In the genomic region with DNA sequence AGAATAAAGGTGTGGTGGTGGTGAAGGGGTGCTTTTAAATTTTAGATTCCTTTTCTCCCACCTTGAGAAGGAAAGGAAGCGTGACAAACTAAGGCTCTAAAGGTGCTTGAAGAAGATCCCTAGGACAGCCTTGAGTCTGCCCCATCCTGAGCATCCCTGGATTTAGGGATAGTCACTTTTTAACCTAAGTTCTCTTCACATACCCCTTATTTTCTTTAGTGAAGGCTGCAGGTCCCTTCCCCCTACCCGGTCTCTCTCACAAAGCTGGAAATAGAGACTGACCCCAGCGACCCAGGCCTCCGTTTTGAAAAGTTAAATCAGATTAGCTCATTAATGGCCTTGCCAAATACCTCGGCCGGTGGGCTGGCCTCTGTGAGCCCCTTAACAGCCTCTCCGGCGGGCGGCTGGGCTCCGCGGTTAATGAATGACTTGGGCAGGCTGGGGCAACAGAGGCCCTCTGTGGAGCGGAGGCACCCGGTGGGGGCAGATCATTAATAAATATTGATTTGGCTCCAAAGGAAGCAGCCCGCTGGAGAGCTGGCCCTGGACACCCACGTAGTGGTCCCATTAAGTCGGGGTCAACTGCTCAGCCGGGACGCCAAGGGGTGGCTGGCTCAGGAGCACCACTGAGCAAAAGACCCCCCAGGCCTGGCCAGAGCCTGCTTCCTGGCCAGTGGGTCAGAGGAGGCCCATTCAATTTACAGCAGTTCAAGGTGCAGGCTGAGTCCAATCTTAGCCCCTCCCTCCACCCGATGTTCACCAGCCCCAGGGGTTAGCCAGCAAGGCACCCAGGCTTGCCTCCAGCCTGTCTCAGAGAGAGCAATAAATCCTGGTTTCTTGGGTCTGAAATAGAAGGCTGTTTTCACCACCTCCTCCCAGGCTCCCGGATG, we compare ENCODE assay signal across 1 cellular context.
TF ChIP-seq lines count a peak whose summit lies in the region.

No MANE protein-coding gene starts in this region.

TF ChIP-seq in HepG2, 621 proteins besides CTCF, POLR2A, EP300 and RAD21 (continued from another document and continues in another):
- TF ChIP-seq, protein P1, sequence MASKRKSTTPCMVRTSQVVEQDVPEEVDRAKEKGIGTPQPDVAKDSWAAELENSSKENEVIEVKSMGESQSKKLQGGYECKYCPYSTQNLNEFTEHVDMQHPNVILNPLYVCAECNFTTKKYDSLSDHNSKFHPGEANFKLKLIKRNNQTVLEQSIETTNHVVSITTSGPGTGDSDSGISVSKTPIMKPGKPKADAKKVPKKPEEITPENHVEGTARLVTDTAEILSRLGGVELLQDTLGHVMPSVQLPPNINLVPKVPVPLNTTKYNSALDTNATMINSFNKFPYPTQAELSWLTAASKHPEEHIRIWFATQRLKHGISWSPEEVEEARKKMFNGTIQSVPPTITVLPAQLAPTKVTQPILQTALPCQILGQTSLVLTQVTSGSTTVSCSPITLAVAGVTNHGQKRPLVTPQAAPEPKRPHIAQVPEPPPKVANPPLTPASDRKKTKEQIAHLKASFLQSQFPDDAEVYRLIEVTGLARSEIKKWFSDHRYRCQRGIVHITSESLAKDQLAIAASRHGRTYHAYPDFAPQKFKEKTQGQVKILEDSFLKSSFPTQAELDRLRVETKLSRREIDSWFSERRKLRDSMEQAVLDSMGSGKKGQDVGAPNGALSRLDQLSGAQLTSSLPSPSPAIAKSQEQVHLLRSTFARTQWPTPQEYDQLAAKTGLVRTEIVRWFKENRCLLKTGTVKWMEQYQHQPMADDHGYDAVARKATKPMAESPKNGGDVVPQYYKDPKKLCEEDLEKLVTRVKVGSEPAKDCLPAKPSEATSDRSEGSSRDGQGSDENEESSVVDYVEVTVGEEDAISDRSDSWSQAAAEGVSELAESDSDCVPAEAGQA (IDR thresholded peaks at IDR 0.05; ENCODE audit: low read depth): no peak
- TF ChIP-seq, protein P1 (CRISPR knock-in tag; IDR thresholded peaks at IDR 0.05; ENCODE audit: borderline replicate concordance): peak; percentile 63; the same call in 1 of the 2 replicates
- peak; percentile 98 for TF ChIP-seq ASH2L (IDR thresholded peaks at IDR 0.05; ENCODE audit: insufficient read length, low read depth, low read length)
- TF ChIP-seq, protein P2, sequence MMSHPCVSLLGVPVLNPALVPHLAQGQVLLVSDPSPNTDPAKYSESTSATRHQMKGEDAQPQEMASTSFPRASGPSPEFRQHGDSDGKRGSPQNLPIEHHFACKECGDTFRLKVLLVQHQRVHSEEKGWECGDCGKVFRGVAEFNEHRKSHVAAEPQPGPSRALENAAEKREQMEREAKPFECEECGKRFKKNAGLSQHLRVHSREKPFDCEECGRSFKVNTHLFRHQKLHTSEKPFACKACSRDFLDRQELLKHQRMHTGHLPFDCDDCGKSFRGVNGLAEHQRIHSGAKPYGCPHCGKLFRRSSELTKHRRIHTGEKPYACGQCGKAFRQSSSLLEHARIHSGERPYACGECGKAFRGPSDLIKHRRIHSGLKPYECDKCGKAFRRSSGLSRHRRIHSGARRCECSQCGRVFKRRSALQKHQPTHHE (CRISPR knock-in tag; IDR thresholded peaks at IDR 0.05; ENCODE audit: borderline replicate concordance): peak; percentile 81; the same call in 1 of the 2 replicates
- TF ChIP-seq THRA (CRISPR knock-in tag; IDR thresholded peaks at IDR 0.05; ENCODE audit: borderline replicate concordance): peak; percentile 87
- TF ChIP-seq, protein P3, sequence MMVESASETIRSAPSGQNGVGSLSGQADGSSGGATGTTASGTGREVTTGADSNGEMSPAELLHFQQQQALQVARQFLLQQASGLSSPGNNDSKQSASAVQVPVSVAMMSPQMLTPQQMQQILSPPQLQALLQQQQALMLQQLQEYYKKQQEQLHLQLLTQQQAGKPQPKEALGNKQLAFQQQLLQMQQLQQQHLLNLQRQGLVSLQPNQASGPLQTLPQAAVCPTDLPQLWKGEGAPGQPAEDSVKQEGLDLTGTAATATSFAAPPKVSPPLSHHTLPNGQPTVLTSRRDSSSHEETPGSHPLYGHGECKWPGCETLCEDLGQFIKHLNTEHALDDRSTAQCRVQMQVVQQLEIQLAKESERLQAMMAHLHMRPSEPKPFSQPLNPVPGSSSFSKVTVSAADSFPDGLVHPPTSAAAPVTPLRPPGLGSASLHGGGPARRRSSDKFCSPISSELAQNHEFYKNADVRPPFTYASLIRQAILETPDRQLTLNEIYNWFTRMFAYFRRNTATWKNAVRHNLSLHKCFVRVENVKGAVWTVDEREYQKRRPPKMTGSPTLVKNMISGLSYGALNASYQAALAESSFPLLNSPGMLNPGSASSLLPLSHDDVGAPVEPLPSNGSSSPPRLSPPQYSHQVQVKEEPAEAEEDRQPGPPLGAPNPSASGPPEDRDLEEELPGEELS (CRISPR knock-in tag; IDR thresholded peaks at IDR 0.05): peak; percentile 89
- 0 out of 2 replicates have a peak, but pooled peaks have one; percentile 29 for TF ChIP-seq JUND (CRISPR knock-in tag; IDR thresholded peaks at IDR 0.05)
- peak; percentile 14; the same call in 1 of the 2 replicates for TF ChIP-seq CEBPB (IDR thresholded peaks at IDR 0.05; ENCODE audit: borderline replicate concordance, low read depth, low read length)
- TF ChIP-seq HNRNPK (IDR thresholded peaks at IDR 0.05; ENCODE audit: low read depth, low read length, poor library complexity, severe bottlenecking): no peak
- TF ChIP-seq KLF12 (CRISPR knock-in tag; IDR thresholded peaks at IDR 0.05; ENCODE audit: borderline replicate concordance): peak; percentile 80; the same call in 1 of the 2 replicates
- TF ChIP-seq ARID5B (CRISPR knock-in tag; IDR thresholded peaks at IDR 0.05): peak; percentile 84
- peak; percentile 87; the same call in 1 of the 2 replicates for TF ChIP-seq BRF2 (CRISPR knock-in tag; IDR thresholded peaks at IDR 0.05)
- no peak for TF ChIP-seq SETDB1 (CRISPR knock-in tag; IDR thresholded peaks at IDR 0.05; ENCODE audit: borderline replicate concordance)
- peak; percentile 63; the same call in 1 of the 2 replicates for TF ChIP-seq PPARG (CRISPR knock-in tag; conservative IDR thresholded peaks at IDR 0.05)
- TF ChIP-seq CCDC6 (CRISPR knock-in tag; IDR thresholded peaks at IDR 0.05): peak; percentile 61; the same call in 1 of the 2 replicates
- TF ChIP-seq ZNF660 (CRISPR knock-in tag; IDR thresholded peaks at IDR 0.05; ENCODE audit: borderline replicate concordance, low read depth): no peak
- TF ChIP-seq POLR2AphosphoS2 (IDR thresholded peaks at IDR 0.05; ENCODE audit: low read depth, low read length): no peak
- TF ChIP-seq NFKBIZ (CRISPR knock-in tag; IDR thresholded peaks at IDR 0.05): peak; percentile 78; the same call in 1 of the 2 replicates
- TF ChIP-seq ZNF317 (CRISPR knock-in tag; IDR thresholded peaks at IDR 0.05): peak; percentile 80; the same call in 1 of the 2 replicates
- TF ChIP-seq UBTF (CRISPR knock-in tag; IDR thresholded peaks at IDR 0.05): peak; percentile 53
- TF ChIP-seq TBX2 (CRISPR knock-in tag; IDR thresholded peaks at IDR 0.05; ENCODE audit: borderline replicate concordance): peak; percentile 92
- TF ChIP-seq MLXIP (CRISPR knock-in tag; IDR thresholded peaks at IDR 0.05; ENCODE audit: borderline replicate concordance): peak; percentile 28; the same call in 1 of the 2 replicates
- peak; percentile 30; the same call in 1 of the 2 replicates for TF ChIP-seq ZNF331 (CRISPR knock-in tag; IDR thresholded peaks at IDR 0.05)
- TF ChIP-seq WIZ (CRISPR knock-in tag; IDR thresholded peaks at IDR 0.05): peak; percentile 25; the same call in 1 of the 2 replicates
- TF ChIP-seq HNF4G (IDR thresholded peaks at IDR 0.05; ENCODE audit: borderline replicate concordance, low read depth, low read length): peak; percentile 78
- TF ChIP-seq HNF4G (CRISPR knock-in tag; IDR thresholded peaks at IDR 0.05; ENCODE audit: borderline replicate concordance, low read depth): no peak; the same call in 1 of the 2 replicates
- peak; percentile 49; the same call in 1 of the 2 replicates for TF ChIP-seq ZNF296 (CRISPR knock-in tag; conservative IDR thresholded peaks at IDR 0.05)
